21 cellular contexts compared by ENCODE assay signal in genomic region chr20:12882832-12883506, GRCh38.
A peak's percentile ranks its signal among the peaks of the same experiment; 100 is the strongest.
DNase-seq lines count a peak whose midpoint lies in the region; ATAC-seq and FAIRE-seq lines count a peak whose summit lies in the region.
"Had no signal": no experiment of that assay in that cellular context is flagged by ENCODE, and none has a peak within 500 bp of the region (broad histone marks: within the 10 kb centered on the region; RNA-seq: fewer than 3 reads in every experiment).

No MANE protein-coding gene starts in this region.

- no peak overlapping the region for H3K4me3 ChIP-seq in skeletal muscle cell (ENCODE audit: low read depth, low read length)
- H3K4me3 ChIP-seq in small intestine (ENCODE audit: low read depth in 1 of 2, low read length in 2 of 2) = no peak overlapping the region
- H3K4me3 ChIP-seq: gastrocnemius medialis, right lobe of liver, thyroid gland had no signal

- peaks cover 12% of the 10 kb centered on the region for H3K27me3 Mint-ChIP-seq in stimulated activated naive CD8-positive, alpha-beta T cell treated with anti-CD3 and anti-CD28 coated beads, Interleukin-15, amount 100 ng/mL, for 72 hours
- H3K27me3 Mint-ChIP-seq: activated B cell treated with CpG ODN at 0.5 μM for 24 hours had no signal

- no peak overlapping the region for H3K4me3 Mint-ChIP-seq in stimulated activated naive CD8-positive, alpha-beta T cell treated with anti-CD3 and anti-CD28 coated beads, Interleukin-15, amount 100 ng/mL, for 72 hours
- H3K4me3 Mint-ChIP-seq: activated B cell treated with CpG ODN at 0.5 μM for 24 hours; brain; CD4-positive, alpha-beta memory T cell; H9; T-cell had no signal

- no peak overlapping the region for H3K27ac Mint-ChIP-seq in stimulated activated naive CD8-positive, alpha-beta T cell treated with anti-CD3 and anti-CD28 coated beads, Interleukin-15, amount 100 ng/mL, for 72 hours
- H3K27ac Mint-ChIP-seq: activated B cell treated with CpG ODN at 0.5 μM for 24 hours; brain; CD4-positive, alpha-beta memory T cell; H9; T-cell had no signal

- DNase-seq in GM03348 (ENCODE audit: low spot score) = peak; percentile 3
- peak; percentile 2 for DNase-seq in SK-N-DZ (ENCODE audit: low spot score)
- DNase-seq in fibroblast of peridontal ligament (ENCODE audit: extremely low read depth) = peak; percentile 68
- DNase-seq in skeletal muscle cell (ENCODE audit: low read depth) = peak; percentile 40
- DNase-seq in small intestine = no peak
- no peak for DNase-seq in stimulated activated naive CD8-positive, alpha-beta T cell treated with anti-CD3 and anti-CD28 coated beads, Interleukin-15, amount 100 ng/mL, for 72 hours
- no peak for DNase-seq in NCI-H1092 (lab: John Stamatoyannopoulos, UW)
- DNase-seq: activated B cell treated with CpG ODN at 0.5 μM for 24 hours; activated naive CD4-positive, alpha-beta T cell treated with Interleukin-2 at 50 U/mL for 16 hours; CD4-positive, alpha-beta memory T cell; gastrocnemius medialis; H9; mesendoderm; NCI-H1048; right lobe of liver; stimulated activated CD4-positive, alpha-beta T cell treated with anti-CD3 and anti-CD28 coated beads, Interleukin-4, amount 100 ng/mL, for 1 hour; T-cell; thyroid gland had no signal

- H3K9me3 Mint-ChIP-seq in stimulated activated naive CD8-positive, alpha-beta T cell treated with anti-CD3 and anti-CD28 coated beads, Interleukin-15, amount 100 ng/mL, for 72 hours = no peaks in the 10 kb centered on the region
- H3K9me3 Mint-ChIP-seq: brain had no signal

- no peaks in the 10 kb centered on the region for H3K4me1 Mint-ChIP-seq in stimulated activated naive CD8-positive, alpha-beta T cell treated with anti-CD3 and anti-CD28 coated beads, Interleukin-15, amount 100 ng/mL, for 72 hours
- H3K4me1 Mint-ChIP-seq: activated B cell treated with CpG ODN at 0.5 μM for 24 hours; brain; CD4-positive, alpha-beta memory T cell; T-cell had no signal

- ATAC-seq in stimulated activated naive CD8-positive, alpha-beta T cell treated with anti-CD3 and anti-CD28 coated beads, Interleukin-15, amount 100 ng/mL, for 72 hours = no peak
- ATAC-seq: gastrocnemius medialis, right lobe of liver, T-cell had no signal

- H3K4me1 ChIP-seq in small intestine (ENCODE audit: control insufficient read depth in 2 of 2, insufficient read depth in 1 of 2, low read depth in 1 of 2, low read length in 1 of 2) = no peaks in the 10 kb centered on the region
- H3K4me1 ChIP-seq: gastrocnemius medialis, right lobe of liver, thyroid gland had no signal

- no peak overlapping the region for H3K27ac ChIP-seq in small intestine (ENCODE audit: low read depth in 1 of 2, low read length in 1 of 2)
- H3K27ac ChIP-seq: gastrocnemius medialis, right lobe of liver, thyroid gland had no signal

- 46 to 86% (median 75%) methylated on average over 1 of the region's 1 CpG for WGBS in small intestine, 3 donors

- no peak for FAIRE-seq in small intestine (lab: Jason Lieb, UNC)
- FAIRE-seq: GM12892, RCC 7860 had no signal

- H3K36me3 ChIP-seq in small intestine (ENCODE audit: control insufficient read depth in 2 of 2, insufficient read depth in 2 of 2, low read length in 2 of 2) = no peaks in the 10 kb centered on the region
- H3K36me3 ChIP-seq: gastrocnemius medialis, right lobe of liver, thyroid gland had no signal

- no peaks in the 10 kb centered on the region for H3K27me3 ChIP-seq in small intestine (ENCODE audit: control insufficient read depth in 2 of 2, insufficient read depth in 2 of 2, low read length in 2 of 2)
- H3K27me3 ChIP-seq: gastrocnemius medialis, right lobe of liver, thyroid gland had no signal

- no peaks in the 10 kb centered on the region for H3K9me3 ChIP-seq in small intestine (ENCODE audit: control insufficient read depth, low read depth)
- H3K9me3 ChIP-seq: gastrocnemius medialis, right lobe of liver, thyroid gland had no signal

Comparison
In these comparisons a context has a peak if more than half of its experiments do, and no peak if none do; other contexts are left out.
1. DNase-seq: peak in GM03348 (single experiment), SK-N-DZ (single experiment), fibroblast of peridontal ligament (single experiment) and skeletal muscle cell (single experiment); none in small intestine (single experiment), stimulated activated naive CD8-positive, alpha-beta T cell treated with anti-CD3 and anti-CD28 coated beads, Interleukin-15, amount 100 ng/mL, for 72 hours (0 of 2) and NCI-H1092 (single experiment).